5 cellular contexts compared by ENCODE assay signal in genomic region chr4:663438-664428, GRCh38. TPM values are rescaled to one million over a fixed set of nuclear protein-coding genes. Genes with fewer than 3 reads are reported as not detected.
DNase-seq lines count a peak whose midpoint lies in the region; ATAC-seq, FAIRE-seq and TF ChIP-seq lines count a peak whose summit lies in the region.

No MANE protein-coding gene starts in this region.

- H3K27me3 Mint-ChIP-seq in chondrocyte (ENCODE audit: low read depth), result no peaks in the 10 kb centered on the region

- no peak for FAIRE-seq in GM12892 (lab: Jason Lieb, UNC)

- peaks cover 2% of the 10 kb centered on the region for H3K4me1 Mint-ChIP-seq in chondrocyte (ENCODE audit: low read depth)

- DNase-seq in OCI-M1 (lab: John Stamatoyannopoulos, UW) (peak; percentile 65), chondrocyte (ENCODE audit: low spot score) (peak; percentile 90), omental fat pad (ENCODE audit: low spot score) (no peak), GM12892 (ENCODE audit: insufficient read length) (no peak)

- no peaks in the 10 kb centered on the region for H3K9me3 Mint-ChIP-seq in chondrocyte (ENCODE audit: low read depth)

- peak overlapping the region; percentile 61 for H3K4me3 Mint-ChIP-seq in chondrocyte (ENCODE audit: unreplicated experiment)

- ATAC-seq in GM21786 (IDR thresholded peaks at IDR 0.05; ENCODE audit: unreplicated experiment) (peak; percentile 64), omental fat pad (ENCODE audit: low FRiP score) (peak; percentile 42)

- H3K36me3 Mint-ChIP-seq in chondrocyte (ENCODE audit: low read depth), result no peaks in the 10 kb centered on the region

- H3K27ac Mint-ChIP-seq in chondrocyte (ENCODE audit: unreplicated experiment), result no peak overlapping the region

- TF ChIP-seq POLR2A in GM12892 (IDR thresholded peaks at IDR 0.05; ENCODE audit: low read depth, low read length), result no peak

- peak; percentile 54 for TF ChIP-seq CTCF in chondrocyte (IDR thresholded peaks at IDR 0.05)
- no peak for TF ChIP-seq CTCF in omental fat pad (IDR thresholded peaks at IDR 0.05)

RNA-seq across cellular contexts. Expression of gene ATP5ME, which starts 10.3 kb away (rescaled TPM):
- total RNA-seq in chondrocyte (240 to 279 TPM (median 256 TPM) in 3 replicates), omental fat pad (100 to 1,000 TPM in 2 of 4 donors, 10 to 100 TPM in 2; 54.3 to 147 (median 107) TPM)
- 693 TPM for polyA plus RNA-seq in GM12892 (2012; ENCODE audit: missing spikeins)

RNA-seq across cellular contexts. Expression of gene MYL5, which starts 10.6 kb away (rescaled TPM):
- total RNA-seq in chondrocyte (22.8 to 26.5 TPM (median 25.6 TPM) in 3 replicates), omental fat pad (10 to 100 TPM in 1 of 4 donors, 1 to 10 TPM in 3; 8.7 to 19.0 (median 9.4) TPM)
- 14.0 TPM for polyA plus RNA-seq in GM12892 (2012; ENCODE audit: missing spikeins)

RNA-seq across cellular contexts. Expression of gene SLC49A3, which starts 25.2 kb away (rescaled TPM):
- total RNA-seq in chondrocyte (0.85 to 1.3 TPM (median 0.89 TPM) in 3 replicates), omental fat pad (10 to 100 TPM in 3 of 4 donors, 1 to 10 TPM in 1; 9.4 to 21.1 (median 19.0) TPM)
- not detected for polyA plus RNA-seq in GM12892 (2012; ENCODE audit: missing spikeins)

RNA-seq across cellular contexts. Expression of gene PDE6B, which starts 38.4 kb away (rescaled TPM):
- total RNA-seq in chondrocyte (0.46 to 2.3 TPM (median 2.3 TPM) in 3 replicates), omental fat pad (1 to 10 TPM in 3 of 4 donors, under 1 TPM in 1; 0.32 to 5.6 (median 2.9) TPM)
- polyA plus RNA-seq in GM12892 (2012; ENCODE audit: missing spikeins), result 1.0 TPM

RNA-seq across cellular contexts. Expression of gene PCGF3, which starts 41.9 kb away (rescaled TPM):
- 54.1 to 60.8 TPM (median 55.4 TPM) in 3 replicates for total RNA-seq in chondrocyte
- total RNA-seq in omental fat pad, result 10 to 100 TPM; 31.0 to 67.1 (median 48.8) TPM
- 23.3 TPM for polyA plus RNA-seq in GM12892 (2012; ENCODE audit: missing spikeins)

Comparison
In these comparisons a context has a peak if more than half of its experiments do, and no peak if none do; other contexts are left out.
1. DNase-seq: peak in OCI-M1 (single experiment) and chondrocyte (single experiment); none in omental fat pad (single experiment) and GM12892 (single experiment).